In the genomic region with DNA sequence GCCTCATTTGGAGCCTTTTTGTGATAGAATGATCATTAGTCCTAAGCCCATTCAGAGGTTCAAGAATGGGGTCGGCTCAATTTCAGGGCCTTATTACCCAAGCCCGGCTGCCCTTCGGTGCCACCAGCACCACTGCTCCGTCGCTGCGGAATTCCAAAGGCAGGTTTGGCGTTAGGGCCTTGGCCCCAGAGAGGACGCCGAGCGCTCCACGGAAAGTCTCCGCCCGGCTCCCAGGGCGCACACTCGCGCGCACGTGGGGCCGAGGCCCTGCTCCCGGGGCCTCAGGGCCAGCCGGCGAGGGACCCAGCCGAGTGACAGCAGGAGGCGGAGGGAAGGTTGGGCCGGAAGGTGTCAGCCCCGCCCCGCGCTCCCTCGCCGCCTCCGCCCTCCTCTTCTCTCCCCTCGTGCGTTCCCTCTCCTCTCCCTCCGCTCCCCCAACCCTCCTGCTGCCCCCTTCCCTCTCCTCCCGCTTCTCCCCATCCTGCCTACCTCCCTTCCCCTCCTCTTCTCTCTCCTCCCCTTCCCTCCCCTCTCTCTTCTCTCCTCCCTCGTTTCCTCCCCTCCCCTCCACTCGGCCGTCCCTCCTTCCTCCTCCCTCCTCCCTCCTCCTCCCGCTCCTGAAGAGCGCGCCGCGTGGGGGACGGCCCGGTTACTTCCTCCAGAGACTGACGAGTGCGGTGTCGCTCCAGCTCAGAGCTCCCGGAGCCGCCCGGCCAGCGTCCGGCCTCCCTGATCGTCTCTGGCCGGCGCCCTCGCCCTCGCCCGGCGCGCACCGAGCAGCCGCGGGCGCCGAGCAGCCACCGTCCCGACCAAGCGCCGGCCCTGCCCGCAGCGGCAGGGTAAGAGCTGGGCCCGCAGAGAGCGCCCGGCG, we compare ENCODE assay signal across 8 cellular contexts. TPM values are rescaled to one million over a fixed set of nuclear protein-coding genes. Genes with fewer than 3 reads are reported as not detected.
A peak's percentile ranks its signal among the peaks of the same experiment; 100 is the strongest.
DNase-seq lines count a peak whose midpoint lies in the region; ATAC-seq and TF ChIP-seq lines count a peak whose summit lies in the region.

A gene (plus strand): TSS at position 648 of the 871 bp plus-strand sequence. CDS start 4,106 bp downstream, outside the sequence.

- H3K36me3 ChIP-seq in Panc1 (ENCODE audit: control insufficient read depth, insufficient read depth, low read length): peaks cover 11% of the 10 kb centered on the region

- TF ChIP-seq POLR2A in erythroblast (IDR thresholded peaks at IDR 0.05; ENCODE audit: low read length): peak; percentile 60

- intact Hi-C loops in Panc1 (cut with micrococcal nuclease; ENCODE audit: unreplicated experiment): loop anchor here (2.0 to 10.0 kb wide), 3 partner anchors 38 to 291 kb away; no protein-coding TSS in a partner anchor

- CTCF ChIA-PET in Panc1 (lab: Charles Lee): interaction anchor here (0.6 to 0.7 kb wide), 2 partner anchors 74 to 96 kb away, joined by 7 to 13 read pairs; no protein-coding TSS in a partner anchor

- peak within 1 kb of the TSS; percentile 76 to 84 for H3K4me3 ChIP-seq in Panc1 (ENCODE audit: low read depth in 2 of 2, low read length in 2 of 2)

- H3K36me3 Mint-ChIP-seq in activated T-cell treated with anti-CD3 and anti-CD28 coated beads, Interleukin-2, amount 50 U/mL, for 4 hours (ENCODE audit: insufficient read depth): peaks cover 14% of the 10 kb centered on the region

- no peaks in the 10 kb centered on the region for H3K9me3 Mint-ChIP-seq in activated T-cell treated with anti-CD3 and anti-CD28 coated beads, Interleukin-2, amount 50 U/mL, for 4 hours

- H3K27me3 Mint-ChIP-seq in activated T-cell treated with anti-CD3 and anti-CD28 coated beads, Interleukin-2, amount 50 U/mL, for 4 hours (ENCODE audit: low read depth): peaks cover 3% of the 10 kb centered on the region

- no peaks in the 10 kb centered on the region for H3K9me3 ChIP-seq in Panc1 (ENCODE audit: control insufficient read depth, insufficient read depth, low read depth, low read length)

- no peaks in the 10 kb centered on the region for H3K27me3 ChIP-seq in Panc1 (ENCODE audit: control insufficient read depth, insufficient read depth, low read length)

- H3K4me1 Mint-ChIP-seq in activated T-cell treated with anti-CD3 and anti-CD28 coated beads, Interleukin-2, amount 50 U/mL, for 4 hours (ENCODE audit: low read depth): peaks cover 26% of the 10 kb centered on the region

- peak within 1 kb of the TSS; percentile 99 for H3K27ac ChIP-seq in Panc1 (ENCODE audit: low read length)

- H3K4me3 Mint-ChIP-seq in activated T-cell treated with anti-CD3 and anti-CD28 coated beads, Interleukin-2, amount 50 U/mL, for 4 hours: peak within 1 kb of the TSS; percentile 91

- DNase-seq in COR-L47 (lab: John Stamatoyannopoulos, UW) (peak; percentile 91), KG1 (lab: John Stamatoyannopoulos, UW) (peak; percentile 79), Panc1 (ENCODE audit: low read depth, low spot score) (no peak), erythroblast (lab: John Stamatoyannopoulos, UW) (peak; percentile 69 to 72), mucosa of gallbladder (ENCODE audit: low spot score) (peak; percentile 91)
- DNase-seq in activated T-cell treated with anti-CD3 and anti-CD28 coated beads, Interleukin-2, amount 50 U/mL, for 4 hours: peak; percentile 70
- peak; percentile 46 to 57 for DNase-seq in stimulated activated CD8-positive, alpha-beta memory T cell treated with anti-CD3 and anti-CD28 coated beads, Interleukin-4, amount 100 ng/mL, for 4 hours (ENCODE audit: low read depth in 2 of 2, low spot score in 1 of 2)

- POLR2A ChIA-PET in Panc1 (lab: Charles Lee): interaction anchor here (0.6 to 1.5 kb wide), 2 partner anchors 17 to 49 kb away, joined by 4 to 10 read pairs; no protein-coding TSS in a partner anchor

- in situ Hi-C loops in Panc1 (cut with HindIII; ENCODE audit: low pct_unique_long_range_greater_than_20kb, low sequenced_read_pairs): no loop called here

- H3K4me1 ChIP-seq in Panc1 (ENCODE audit: control insufficient read depth, insufficient read depth, low read length): peaks cover 42% of the 10 kb centered on the region

- no TSS peak for BruUV-seq in Panc1 (replicated peaks; lab: Mats Ljungman, UMichigan)

- peak; percentile 64 for ATAC-seq in GM21528 (IDR thresholded peaks at IDR 0.05; ENCODE audit: low FRiP score, unreplicated experiment)
- peak; percentile 76 for ATAC-seq in Panc1
- ATAC-seq in activated T-cell treated with anti-CD3 and anti-CD28 coated beads, Interleukin-2, amount 50 U/mL, for 4 hours: peak; percentile 75 to 78

- peak; percentile 46 for TF ChIP-seq CTCF in Panc1 (IDR thresholded peaks at IDR 0.05)

RNA-seq across cellular contexts. Expression of the gene that starts here (rescaled TPM):
- total RNA-seq in Panc1 (2021; ENCODE audit: unreplicated experiment) (132 TPM), mucosa of gallbladder (93.5 TPM)
- 62.0 TPM for polyA plus RNA-seq in Panc1 (2012; ENCODE audit: insufficient read length)
- total RNA-seq in activated T-cell treated with anti-CD3 and anti-CD28 coated beads, Interleukin-2, amount 50 U/mL, for 4 hours: 10 to 100 TPM; 44.2 to 50.4 (median 48.3) TPM
